ENCODE assay signal across 1 cellular context in the genomic region with DNA sequence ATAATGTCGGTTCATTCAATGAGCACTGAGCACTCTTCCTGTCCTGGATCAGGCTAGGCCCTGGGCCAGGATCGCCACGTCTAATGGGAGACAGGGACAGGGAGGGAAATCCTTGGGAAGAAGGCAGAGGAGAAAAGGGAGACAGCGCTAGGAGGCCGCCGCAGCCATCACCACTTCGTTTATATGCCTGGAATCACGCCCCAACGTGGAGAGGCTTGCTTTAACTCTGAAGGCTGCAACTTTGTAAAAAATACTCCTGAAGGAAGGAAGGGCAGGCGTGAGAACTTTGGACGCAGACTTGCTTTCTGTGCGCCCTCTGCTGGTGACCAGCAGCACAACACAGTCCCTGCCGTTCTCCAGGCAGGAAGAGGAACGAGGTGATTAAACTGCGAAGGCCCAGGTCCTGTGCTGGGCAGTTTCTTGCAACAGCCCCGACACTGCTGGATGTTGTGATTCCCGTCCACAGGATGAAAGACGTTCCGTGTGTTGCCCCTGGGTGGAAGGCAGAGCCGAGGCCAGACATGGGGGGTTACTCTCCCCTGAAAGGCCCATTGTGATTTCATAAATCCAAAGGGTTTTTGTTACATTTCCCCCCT.
TF ChIP-seq lines count a peak whose summit lies in the region.

No MANE protein-coding gene starts in this region.

TF ChIP-seq in IMR-90, 13 proteins besides CTCF, POLR2A, EP300 and RAD21:
- TF ChIP-seq, protein P1, sequence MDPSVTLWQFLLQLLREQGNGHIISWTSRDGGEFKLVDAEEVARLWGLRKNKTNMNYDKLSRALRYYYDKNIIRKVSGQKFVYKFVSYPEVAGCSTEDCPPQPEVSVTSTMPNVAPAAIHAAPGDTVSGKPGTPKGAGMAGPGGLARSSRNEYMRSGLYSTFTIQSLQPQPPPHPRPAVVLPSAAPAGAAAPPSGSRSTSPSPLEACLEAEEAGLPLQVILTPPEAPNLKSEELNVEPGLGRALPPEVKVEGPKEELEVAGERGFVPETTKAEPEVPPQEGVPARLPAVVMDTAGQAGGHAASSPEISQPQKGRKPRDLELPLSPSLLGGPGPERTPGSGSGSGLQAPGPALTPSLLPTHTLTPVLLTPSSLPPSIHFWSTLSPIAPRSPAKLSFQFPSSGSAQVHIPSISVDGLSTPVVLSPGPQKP (IDR thresholded peaks at IDR 0.05; ENCODE audit: borderline replicate concordance, low read depth, low read length): no peak
- TF ChIP-seq RCOR1 (IDR thresholded peaks at IDR 0.05; ENCODE audit: insufficient replicate concordance, low read length) (no peak), BHLHE40 (IDR thresholded peaks at IDR 0.05; ENCODE audit: low read depth, low read length) (no peak), FOS (IDR thresholded peaks at IDR 0.05; ENCODE audit: low read depth, low read length) (no peak), MAFK (IDR thresholded peaks at IDR 0.05; ENCODE audit: low read depth, low read length) (no peak), SMC3 (IDR thresholded peaks at IDR 0.05; ENCODE audit: low read depth, low read length) (peak; percentile 96), MXI1 (IDR thresholded peaks at IDR 0.05; ENCODE audit: borderline replicate concordance, low read depth, low read length) (peak; percentile 34; the same call in 1 of the 2 replicates)
- TF ChIP-seq, protein P2, sequence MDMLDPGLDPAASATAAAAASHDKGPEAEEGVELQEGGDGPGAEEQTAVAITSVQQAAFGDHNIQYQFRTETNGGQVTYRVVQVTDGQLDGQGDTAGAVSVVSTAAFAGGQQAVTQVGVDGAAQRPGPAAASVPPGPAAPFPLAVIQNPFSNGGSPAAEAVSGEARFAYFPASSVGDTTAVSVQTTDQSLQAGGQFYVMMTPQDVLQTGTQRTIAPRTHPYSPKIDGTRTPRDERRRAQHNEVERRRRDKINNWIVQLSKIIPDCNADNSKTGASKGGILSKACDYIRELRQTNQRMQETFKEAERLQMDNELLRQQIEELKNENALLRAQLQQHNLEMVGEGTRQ (IDR thresholded peaks at IDR 0.05; ENCODE audit: low read depth, low read length): no peak
